Comparison of ENCODE assay signal across 9 cellular contexts in the genomic region with DNA sequence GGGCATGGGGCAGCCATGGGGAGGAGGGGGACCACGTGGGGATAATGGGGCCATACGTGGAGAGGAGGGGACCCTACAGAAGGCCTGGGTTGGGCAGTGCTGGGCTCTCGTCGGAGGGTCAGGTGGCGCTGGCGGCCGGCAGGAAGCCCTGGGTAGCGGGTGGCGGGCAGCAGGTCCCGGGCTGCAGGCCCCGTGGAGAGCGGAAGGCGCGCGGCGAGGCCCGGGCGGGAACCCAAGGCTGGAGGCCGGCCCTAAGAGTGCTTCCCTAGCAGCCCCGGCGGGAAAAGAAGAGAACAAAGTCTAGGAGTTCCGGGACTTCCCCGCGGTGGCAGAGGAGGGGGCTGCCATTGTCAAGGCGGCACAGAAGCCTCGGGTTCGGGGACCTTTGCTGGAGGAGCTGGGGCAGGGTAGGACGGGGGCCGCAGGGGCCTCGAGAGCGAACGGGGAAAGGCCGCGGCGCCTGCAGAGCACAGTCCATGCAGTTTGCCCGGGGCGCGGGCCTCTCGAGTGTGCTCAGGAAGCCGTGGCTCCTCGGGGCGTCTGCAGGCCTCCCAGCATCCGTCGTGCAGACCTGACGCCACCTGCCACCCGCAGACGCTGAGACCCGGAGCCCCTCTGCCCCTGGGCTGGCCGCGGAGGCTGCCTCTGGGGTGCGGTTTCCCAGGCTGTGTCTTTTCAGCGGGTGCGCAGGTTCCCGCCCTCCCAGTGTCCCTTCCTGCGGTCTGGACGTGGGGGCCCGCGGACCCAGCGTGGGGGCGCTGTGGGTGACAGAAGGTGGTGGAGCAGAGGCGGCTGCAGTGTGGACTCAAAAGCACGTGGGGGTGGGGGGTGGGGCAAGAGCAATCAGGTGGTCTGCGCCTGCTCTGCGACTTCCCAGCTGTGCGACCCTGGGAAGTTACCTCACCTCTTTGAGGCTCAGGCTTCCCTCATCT. TPM values are rescaled to one million over a fixed set of nuclear protein-coding genes. Genes with fewer than 3 reads are reported as not detected.
DNase-seq lines count a peak whose midpoint lies in the region; ATAC-seq and TF ChIP-seq lines count a peak whose summit lies in the region.
"Had no signal": no experiment of that assay in that cellular context is flagged by ENCODE, and none has a peak within 500 bp of the region (broad histone marks: within the 10 kb centered on the region; RNA-seq: fewer than 3 reads in every experiment).

No MANE protein-coding gene starts in this region.

- TF ChIP-seq CTCF in WERI-Rb-1 (IDR thresholded peaks at IDR 0.05; ENCODE audit: low read depth, low read length) = no peak

- H3K4me3 ChIP-seq in WERI-Rb-1 (ENCODE audit: low read depth, low read length) = no peak overlapping the region

- DNase-seq in EL = peak; percentile 32
- DNase-seq in NCI-H226 = peak; percentile 5
- DNase-seq in activated naive CD8-positive, alpha-beta T cell treated with anti-CD3 and anti-CD28 coated beads for 36 hours = peak; percentile 53
- peak; percentile 19 for DNase-seq in stimulated activated naive B cell treated with anti-CD40 and anti-IgM and Interleukin-4, amounts not matched to agents 10 μg/mL and 1 μg/mL and 100 μg/mL, for 72 hours
- DNase-seq in NCI-H82 treated with DMSO at 0.1 percent for 48 hours (lab: John Stamatoyannopoulos, UW; ENCODE audit: unreplicated experiment) = no peak
- DNase-seq in MV-4-11 (lab: John Stamatoyannopoulos, UW) = no peak
- DNase-seq in WERI-Rb-1 = no peak

- peak overlapping the region; percentile 84 for H3K4me3 Mint-ChIP-seq in activated naive CD8-positive, alpha-beta T cell treated with anti-CD3 and anti-CD28 coated beads for 36 hours
- peak overlapping the region; percentile 85 to 91 for H3K4me3 Mint-ChIP-seq in stimulated activated naive B cell treated with anti-CD40 and anti-IgM and Interleukin-4, amounts not matched to agents 10 μg/mL and 1 μg/mL and 100 μg/mL, for 72 hours

- no peaks in the 10 kb centered on the region for H3K9me3 ChIP-seq in WERI-Rb-1 (ENCODE audit: severe bottlenecking)

- peaks cover 6% of the 10 kb centered on the region for H3K36me3 Mint-ChIP-seq in activated naive CD8-positive, alpha-beta T cell treated with anti-CD3 and anti-CD28 coated beads for 36 hours
- peaks cover 0 to 7% of the 10 kb centered on the region in 2 donors for H3K36me3 Mint-ChIP-seq in stimulated activated naive B cell treated with anti-CD40 and anti-IgM and Interleukin-4, amounts not matched to agents 10 μg/mL and 1 μg/mL and 100 μg/mL, for 72 hours

- H3K27me3 Mint-ChIP-seq in activated naive CD8-positive, alpha-beta T cell treated with anti-CD3 and anti-CD28 coated beads for 36 hours = no peaks in the 10 kb centered on the region
- peaks cover 0 to 6% of the 10 kb centered on the region in 2 donors for H3K27me3 Mint-ChIP-seq in stimulated activated naive B cell treated with anti-CD40 and anti-IgM and Interleukin-4, amounts not matched to agents 10 μg/mL and 1 μg/mL and 100 μg/mL, for 72 hours

- peak overlapping the region; percentile 91 for H3K27ac Mint-ChIP-seq in activated naive CD8-positive, alpha-beta T cell treated with anti-CD3 and anti-CD28 coated beads for 36 hours
- peak overlapping the region; percentile 94 for H3K27ac Mint-ChIP-seq in stimulated activated naive B cell treated with anti-CD40 and anti-IgM and Interleukin-4, amounts not matched to agents 10 μg/mL and 1 μg/mL and 100 μg/mL, for 72 hours

- H3K27me3 ChIP-seq in layer of hippocampus (ENCODE audit: control insufficient read depth, insufficient read depth, low read length) (no peaks in the 10 kb centered on the region), WERI-Rb-1 (ENCODE audit: insufficient read depth, low read depth, severe bottlenecking) (no peaks in the 10 kb centered on the region)

- peaks cover 8% of the 10 kb centered on the region for H3K4me1 Mint-ChIP-seq in activated naive CD8-positive, alpha-beta T cell treated with anti-CD3 and anti-CD28 coated beads for 36 hours
- peaks cover 12 to 27% of the 10 kb centered on the region in 2 donors for H3K4me1 Mint-ChIP-seq in stimulated activated naive B cell treated with anti-CD40 and anti-IgM and Interleukin-4, amounts not matched to agents 10 μg/mL and 1 μg/mL and 100 μg/mL, for 72 hours

- no peaks in the 10 kb centered on the region for H3K9me3 Mint-ChIP-seq in activated naive CD8-positive, alpha-beta T cell treated with anti-CD3 and anti-CD28 coated beads for 36 hours
- no peaks in the 10 kb centered on the region for H3K9me3 Mint-ChIP-seq in stimulated activated naive B cell treated with anti-CD40 and anti-IgM and Interleukin-4, amounts not matched to agents 10 μg/mL and 1 μg/mL and 100 μg/mL, for 72 hours

- peak overlapping the region; percentile 62 for H3K27ac ChIP-seq in layer of hippocampus (ENCODE audit: low read depth, low read length)
- H3K27ac ChIP-seq in WERI-Rb-1 = no peak overlapping the region

- peak; percentile 55 to 63 for ATAC-seq in stimulated activated naive B cell treated with anti-CD40 and anti-IgM and Interleukin-4, amounts not matched to agents 10 μg/mL and 1 μg/mL and 100 μg/mL, for 72 hours (replicated peaks)

- no peaks in the 10 kb centered on the region for H3K36me3 ChIP-seq in WERI-Rb-1

RNA-seq across cellular contexts. Expression of a gene that starts 19.4 kb away (rescaled TPM):
- total RNA-seq in activated naive CD8-positive, alpha-beta T cell treated with anti-CD3 and anti-CD28 coated beads for 36 hours = 1,000 to 10,000 TPM; 2,049 to 2,118 TPM

RNA-seq across cellular contexts. Expression of a gene that starts 46.6 kb away (rescaled TPM):
- not detected for total RNA-seq in activated naive CD8-positive, alpha-beta T cell treated with anti-CD3 and anti-CD28 coated beads for 36 hours
- total RNA-seq: glomerular endothelial cell had no signal

Comparison
In these comparisons a context has a peak if more than half of its experiments do, and no peak if none do; other contexts are left out.
1. DNase-seq: peak in EL (single experiment), NCI-H226 (single experiment), activated naive CD8-positive, alpha-beta T cell treated with anti-CD3 and anti-CD28 coated beads for 36 hours (single experiment) and stimulated activated naive B cell treated with anti-CD40 and anti-IgM and Interleukin-4, amounts not matched to agents 10 μg/mL and 1 μg/mL and 100 μg/mL, for 72 hours (single experiment); none in NCI-H82 treated with DMSO at 0.1 percent for 48 hours (single experiment), MV-4-11 (single experiment) and WERI-Rb-1 (single experiment).